ENCODE assay signal across 12 cellular contexts in genomic region chr2:156458229-156458584, GRCh38.
"Had no signal": no experiment of that assay in that cellular context is flagged by ENCODE, and none has a peak within 500 bp of the region (broad histone marks: within the 10 kb centered on the region; RNA-seq: fewer than 3 reads in every experiment).

No MANE protein-coding gene starts in this region.

- H3K27me3 ChIP-seq: colonic mucosa, hepatocyte, left lung, testis had no signal

- H3K4me1 ChIP-seq: colonic mucosa, testis had no signal

- H3K9me3 ChIP-seq: colonic mucosa, left lung, testis had no signal

- H3K27me3 Mint-ChIP-seq: memory B cell; stimulated activated naive CD8-positive, alpha-beta T cell treated with anti-CD3 and anti-CD28 coated beads, Interleukin-15, Interleukin-2, amounts not matched to agents 100 ng/mL and 50 ng/mL, for 24 hours had no signal

- H3K36me3 ChIP-seq: colonic mucosa, left lung had no signal

- H3K27ac ChIP-seq: colonic mucosa, hepatocyte, testis, VCaP had no signal

- H3K27ac Mint-ChIP-seq: memory B cell; stimulated activated naive CD8-positive, alpha-beta T cell treated with anti-CD3 and anti-CD28 coated beads, Interleukin-15, Interleukin-2, amounts not matched to agents 100 ng/mL and 50 ng/mL, for 24 hours had no signal

- H3K4me3 ChIP-seq: colonic mucosa, hepatocyte, left lung, testis had no signal

- DNase-seq: activated CD4-positive, alpha-beta T cell treated with anti-CD3 and anti-CD28 coated beads, Interleukin-2, amount 50 U/mL, for 48 hours; activated naive CD4-positive, alpha-beta T cell treated with anti-CD3 and anti-CD28 coated beads, Interleukin-2, amount 50 U/mL, for 16 hours; central memory CD4-positive, alpha-beta T cell; colonic mucosa; effector CD8-positive, alpha-beta T cell; left lung; nephron progenitor cell; testis had no signal

- H3K4me3 Mint-ChIP-seq: memory B cell; nephron progenitor cell; stimulated activated naive CD8-positive, alpha-beta T cell treated with anti-CD3 and anti-CD28 coated beads, Interleukin-15, Interleukin-2, amounts not matched to agents 100 ng/mL and 50 ng/mL, for 24 hours had no signal

- ATAC-seq: left lung had no signal
